Comparison of ENCODE assay signal across 8 cellular contexts in the genomic region with DNA sequence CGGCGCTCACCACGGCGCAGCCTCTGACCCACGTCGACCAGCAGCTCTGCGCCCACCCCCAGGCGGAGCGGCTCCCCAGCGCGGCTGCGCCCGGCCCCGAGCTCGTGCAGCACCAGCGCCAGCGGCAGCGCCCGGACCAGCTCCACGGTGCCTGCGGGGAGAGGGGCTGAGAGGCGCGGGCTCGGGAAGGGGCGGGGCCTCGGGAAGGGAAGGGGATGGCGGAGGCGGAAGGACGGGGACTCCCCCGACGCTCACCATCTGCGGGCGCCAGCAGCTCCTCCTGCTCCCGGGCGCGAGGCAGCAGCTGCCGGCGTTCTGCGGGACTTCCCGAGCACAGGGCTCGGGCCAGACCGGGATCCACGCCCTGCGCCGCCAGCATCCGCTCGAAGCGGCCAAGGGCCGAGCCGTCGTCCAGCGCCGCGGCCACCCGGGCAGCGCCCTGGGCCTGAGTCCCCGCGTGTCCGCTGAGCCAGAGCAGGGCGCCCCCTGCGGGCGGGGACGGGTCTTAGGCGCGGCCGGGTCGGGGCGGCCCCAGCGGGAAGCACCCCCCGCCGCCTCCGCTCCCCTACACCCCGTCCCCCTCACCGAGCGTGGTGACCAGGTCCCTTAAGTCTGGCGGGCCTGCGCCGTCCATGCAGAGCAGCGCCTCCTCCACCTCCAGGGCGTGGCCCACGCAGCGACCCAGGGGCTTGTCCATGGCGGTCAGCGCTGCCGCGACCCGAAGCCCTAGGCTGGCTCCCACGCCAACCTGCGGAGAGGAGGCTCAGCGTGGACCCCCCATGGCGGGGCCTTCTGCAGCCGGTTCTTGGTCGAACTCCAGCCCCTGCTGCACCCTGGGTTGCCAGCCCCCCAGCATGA. TPM values are rescaled to one million over a fixed set of nuclear protein-coding genes. Genes with fewer than 3 reads are reported as not detected.
DNase-seq lines count a peak whose midpoint lies in the region; ATAC-seq and TF ChIP-seq lines count a peak whose summit lies in the region.

No MANE protein-coding gene starts in this region.

- WGBS in mammary epithelial cell (ENCODE audit: low coverage, missing lambda C conversion rate) = no CpG with 5 or more reads among the region's 93 CpGs

- peak overlapping the region; percentile 67 for H2AFZ ChIP-seq in mammary epithelial cell (ENCODE audit: low read depth, low read length)

- BruUV-seq in mammary epithelial cell (replicated peaks; lab: Mats Ljungman, UMichigan) = no TSS peak

- CTCF ChIA-PET in mammary epithelial cell (lab: Charles Lee; ENCODE audit: low non-redundant PET) = interaction anchor here (0.6 to 1.3 kb wide), 7 partner anchors 14 to 421 kb away, joined by 3 to 19 read pairs (median 7); partner anchors contain the start of gene LMF2

- TF ChIP-seq CTCF in WI38 (IDR thresholded peaks at IDR 0.05; ENCODE audit: low read depth, low read length) = peak; percentile 48
- peak in 1 of 2 donors; percentile 51 for TF ChIP-seq CTCF in mammary epithelial cell (conservative IDR thresholded peaks at IDR 0.05 in 1 of 2, IDR thresholded peaks at IDR 0.05 in 1 of 2; ENCODE audit: extremely low read depth in 1 of 2, insufficient read depth in 1 of 2, low read depth in 1 of 2, low read length in 2 of 2)

- no peaks in the 10 kb centered on the region for H4K20me1 ChIP-seq in mammary epithelial cell (ENCODE audit: insufficient read depth, low read length)

- H3K4me1 ChIP-seq in mammary epithelial cell (ENCODE audit: insufficient read depth, low read length) = peaks cover 34% of the 10 kb centered on the region

- ATAC-seq in HG02759 (IDR thresholded peaks at IDR 0.05; ENCODE audit: unreplicated experiment) = peak; percentile 31

- no peaks in the 10 kb centered on the region for H3K9me3 ChIP-seq in mammary epithelial cell (replicated peaks; ENCODE audit: insufficient read depth, low read length)

- intact Hi-C loops in mammary epithelial cell (cut with micrococcal nuclease) = loop anchor here (1.0 to 2.0 kb wide), 4 partner anchors 13 to 95 kb away; partner anchors contain the start of genes NCAPH2 and SYCE3

- H3K36me3 ChIP-seq in mammary epithelial cell (ENCODE audit: insufficient read depth, low read length) = peaks cover 7% of the 10 kb centered on the region

- DNase-seq in NCI-H2081 (lab: John Stamatoyannopoulos, UW) (peak; percentile 69 to 73), NCI-H2081 treated with DMSO at 0.1 percent for 48 hours (lab: John Stamatoyannopoulos, UW) (no peak), NCI-H1694 (lab: John Stamatoyannopoulos, UW) (peak; percentile 74), mammary epithelial cell (peak; percentile 74), inferior parietal cortex (ENCODE audit: extremely low spot score) (peak; percentile 36)
- DNase-seq in stimulated activated CD4-positive, alpha-beta T cell treated with anti-CD3 and anti-CD28 coated beads, Interleukin-12 subunit alpha, Interleukin-12 subunit beta, amount 100 ng/mL, for 48 hours (ENCODE audit: low read depth in 2 of 3, low spot score in 1 of 3) = peak; percentile 81 to 87 (median 81)

- dilution Hi-C loops in mammary epithelial cell (cut with HindIII; ENCODE audit: low sequenced_read_pairs) = no loop called here

- H3K79me2 ChIP-seq in mammary epithelial cell (ENCODE audit: insufficient read depth, low read length) = peaks cover 42% of the 10 kb centered on the region

- in situ Hi-C loops in mammary epithelial cell (cut with MboI; ENCODE audit: low sequenced_read_pairs in 2 of 2) = loop anchor here in 1 of 2 donors (10.0 kb wide), 1 partner anchor 49 kb away; the partner anchor contains the start of gene CPT1B

- H3K4me3 ChIP-seq in WI38 (ENCODE audit: low read depth, low read length) = peak overlapping the region; percentile 74
- H3K4me3 ChIP-seq in mammary epithelial cell (replicated peaks in 1 of 3; ENCODE audit: insufficient read depth in 1 of 3, low read depth in 2 of 3, low read length in 3 of 3) = peak overlapping the region; percentile 64 to 95 (median 86)

- peak overlapping the region; percentile 39 for H3K27ac ChIP-seq in mammary epithelial cell (ENCODE audit: insufficient read depth, low read depth, low read length)

- no peaks in the 10 kb centered on the region for H3K27me3 ChIP-seq in mammary epithelial cell (ENCODE audit: insufficient read depth, low read length)

- H3K4me2 ChIP-seq in mammary epithelial cell (ENCODE audit: insufficient read depth, low read depth, low read length) = peak overlapping the region; percentile 97

- H3K9ac ChIP-seq in mammary epithelial cell (ENCODE audit: insufficient read depth, low read length) = peak overlapping the region; percentile 63

RNA-seq across cellular contexts. Expression of gene SCO2, which starts 0.8 kb away (rescaled TPM):
- total RNA-seq in mammary epithelial cell = 1 to 10 TPM; 2.8 to 6.6 TPM
- polyA plus RNA-seq in mammary epithelial cell = 2.3 TPM
- not detected for polyA minus RNA-seq in mammary epithelial cell

RNA-seq across cellular contexts. Expression of gene TYMP, which starts 3.6 kb away (rescaled TPM):
- 10 to 100 TPM in 1 of 2 donors, 1 to 10 TPM in 1; 4.9 to 45.5 TPM for total RNA-seq in mammary epithelial cell
- polyA plus RNA-seq in mammary epithelial cell = 2.1 TPM
- not detected for polyA minus RNA-seq in mammary epithelial cell

RNA-seq across cellular contexts. Expression of gene NCAPH2, which starts 18.2 kb away (rescaled TPM):
- 10 to 100 TPM; 18.2 to 41.0 TPM for total RNA-seq in mammary epithelial cell
- polyA plus RNA-seq in mammary epithelial cell = 33.3 TPM
- polyA minus RNA-seq in mammary epithelial cell = 56.4 TPM

RNA-seq across cellular contexts. Expression of gene LMF2, which starts 18.7 kb away (rescaled TPM):
- 10 to 100 TPM; 47.8 to 84.8 TPM for total RNA-seq in mammary epithelial cell
- polyA plus RNA-seq in mammary epithelial cell = 50.3 TPM
- polyA minus RNA-seq in mammary epithelial cell = 9.1 TPM

RNA-seq across cellular contexts. Expression of gene KLHDC7B, which starts 19.5 kb away (rescaled TPM):
- 1 to 10 TPM in 1 of 2 donors, under 1 TPM in 1; under 0.01 to 1.9 TPM for total RNA-seq in mammary epithelial cell
- 0.01 TPM for polyA plus RNA-seq in mammary epithelial cell
- not detected for polyA minus RNA-seq in mammary epithelial cell
